ENCODE assay signal across 13 cellular contexts in genomic region chr1:7948950-7949349, GRCh38. TPM values are rescaled to one million over a fixed set of nuclear protein-coding genes. Genes with fewer than 3 reads are reported as not detected.
DNase-seq lines count a peak whose midpoint lies in the region; ATAC-seq and TF ChIP-seq lines count a peak whose summit lies in the region.
"Had no signal": no experiment of that assay in that cellular context is flagged by ENCODE, and none has a peak within 500 bp of the region (broad histone marks: within the 10 kb centered on the region; RNA-seq: fewer than 3 reads in every experiment).

No MANE protein-coding gene starts in this region.

- TF ChIP-seq CTCF in mammary epithelial cell (conservative IDR thresholded peaks at IDR 0.05 in 1 of 2, IDR thresholded peaks at IDR 0.05 in 1 of 2; ENCODE audit: extremely low read depth in 1 of 2, insufficient read depth in 1 of 2, low read depth in 1 of 2, low read length in 2 of 2) (no peak), osteoblast (IDR thresholded peaks at IDR 0.05; ENCODE audit: extremely low read depth, low read depth, low read length) (no peak)

- no peaks in the 10 kb centered on the region for H3K36me3 ChIP-seq in SJSA1
- H3K36me3 ChIP-seq in mammary epithelial cell (ENCODE audit: insufficient read depth, low read length), result no peaks in the 10 kb centered on the region
- no peaks in the 10 kb centered on the region for H3K36me3 ChIP-seq in osteoblast (ENCODE audit: insufficient read depth, low read length)
- no peaks in the 10 kb centered on the region for H3K36me3 ChIP-seq in H7 (replicated peaks; ENCODE audit: control insufficient read depth, insufficient read depth, low read length)
- H3K36me3 ChIP-seq: colonic mucosa, upper lobe of left lung had no signal

- H3K4me3 ChIP-seq in SJSA1 (no peak overlapping the region), mammary epithelial cell (replicated peaks in 1 of 3; ENCODE audit: insufficient read depth in 1 of 3, low read depth in 2 of 3, low read length in 3 of 3) (no peak overlapping the region), osteoblast (ENCODE audit: insufficient read depth, low read length) (no peak overlapping the region), H7 (ENCODE audit: insufficient read depth, low read depth, low read length) (no peak overlapping the region)
- H3K4me3 ChIP-seq: colonic mucosa, upper lobe of left lung had no signal

- H3K27me3 ChIP-seq in SJSA1 (replicated peaks), result no peaks in the 10 kb centered on the region
- no peaks in the 10 kb centered on the region for H3K27me3 ChIP-seq in mammary epithelial cell (ENCODE audit: insufficient read depth, low read length)
- no peaks in the 10 kb centered on the region for H3K27me3 ChIP-seq in osteoblast (ENCODE audit: insufficient read depth, low read length)
- no peaks in the 10 kb centered on the region for H3K27me3 ChIP-seq in H7 (ENCODE audit: control insufficient read depth, insufficient read depth, low read length)
- H3K27me3 ChIP-seq: colonic mucosa, upper lobe of left lung had no signal

- 31% methylated on average over 5 of the region's 5 CpGs for WGBS in mammary epithelial cell (ENCODE audit: low coverage, missing lambda C conversion rate)

- CTCF ChIA-PET in mammary epithelial cell (lab: Charles Lee; ENCODE audit: low non-redundant PET), result no interaction called here

- no peak overlapping the region for H3K4me2 ChIP-seq in mammary epithelial cell (ENCODE audit: insufficient read depth, low read depth, low read length)
- peak overlapping the region; percentile 33 for H3K4me2 ChIP-seq in osteoblast (ENCODE audit: insufficient read depth, low read length)

- peak; percentile 29 for DNase-seq in activated CD4-positive, CD25-positive, alpha-beta regulatory T cell treated with anti-CD3 and anti-CD28 coated beads, Interleukin-2, amount 50 U/mL, for 16 hours (ENCODE audit: low read depth, low spot score)
- DNase-seq in activated CD4-positive, CD25-positive, alpha-beta regulatory T cell (lab: John Stamatoyannopoulos, UW), result no peak
- DNase-seq in SJSA1 (ENCODE audit: low read depth in 1 of 2, low spot score in 2 of 2), result peak; percentile 49 to 60
- peak; percentile 85 for DNase-seq in mammary epithelial cell
- DNase-seq in osteoblast (ENCODE audit: insufficient read length, low spot score, missing footprints), result peak; percentile 94
- no peak for DNase-seq in H7
- no peak for DNase-seq in SHP77 (lab: John Stamatoyannopoulos, UW)
- DNase-seq: colonic mucosa, NCI-H1436 treated with DMSO at 0.1 percent for 48 hours, upper lobe of left lung had no signal

- H3K27ac ChIP-seq in SJSA1 (no peak overlapping the region), mammary epithelial cell (ENCODE audit: insufficient read depth, low read depth, low read length) (no peak overlapping the region), osteoblast (ENCODE audit: low read depth, low read length) (no peak overlapping the region)
- H3K27ac ChIP-seq: 22Rv1, colonic mucosa, upper lobe of left lung had no signal

- H3K9me3 ChIP-seq in SJSA1 (replicated peaks), result no peaks in the 10 kb centered on the region
- peaks cover 5% of the 10 kb centered on the region for H3K9me3 ChIP-seq in mammary epithelial cell (replicated peaks; ENCODE audit: insufficient read depth, low read length)
- no peaks in the 10 kb centered on the region for H3K9me3 ChIP-seq in osteoblast (ENCODE audit: low read depth, low read length)
- H3K9me3 ChIP-seq: colonic mucosa, upper lobe of left lung had no signal

- no peaks in the 10 kb centered on the region for H4K20me1 ChIP-seq in mammary epithelial cell (ENCODE audit: insufficient read depth, low read length)
- no peaks in the 10 kb centered on the region for H4K20me1 ChIP-seq in osteoblast (ENCODE audit: insufficient read depth, low read length)

- H3K79me2 ChIP-seq in mammary epithelial cell (ENCODE audit: insufficient read depth, low read length), result no peaks in the 10 kb centered on the region
- no peaks in the 10 kb centered on the region for H3K79me2 ChIP-seq in osteoblast (ENCODE audit: insufficient read depth, low read length)

- dilution Hi-C loops in mammary epithelial cell (cut with HindIII; ENCODE audit: low sequenced_read_pairs), result no loop called here

- in situ Hi-C loops in mammary epithelial cell (cut with MboI; ENCODE audit: low sequenced_read_pairs in 2 of 2), result no loop called here

- ATAC-seq in HG03280 (IDR thresholded peaks at IDR 0.05; ENCODE audit: unreplicated experiment), result no peak

- H3K9ac ChIP-seq in mammary epithelial cell (ENCODE audit: insufficient read depth, low read length), result no peak overlapping the region

- intact Hi-C loops in mammary epithelial cell (cut with micrococcal nuclease), result no loop called here

- H3K4me1 ChIP-seq in SJSA1 (replicated peaks), result peaks cover 17% of the 10 kb centered on the region
- H3K4me1 ChIP-seq in mammary epithelial cell (ENCODE audit: insufficient read depth, low read length), result peaks cover 12% of the 10 kb centered on the region
- H3K4me1 ChIP-seq in osteoblast (ENCODE audit: insufficient read depth, low read length), result peaks cover 15% of the 10 kb centered on the region
- H3K4me1 ChIP-seq: colonic mucosa, upper lobe of left lung had no signal

- H2AFZ ChIP-seq in mammary epithelial cell (ENCODE audit: low read depth, low read length) (no peak overlapping the region), osteoblast (ENCODE audit: low read length) (peak overlapping the region; percentile 4)

- BruUV-seq in mammary epithelial cell (replicated peaks; lab: Mats Ljungman, UMichigan), result no TSS peak

RNA-seq across cellular contexts. Expression of gene TNFRSF9, which starts 8.3 kb away (rescaled TPM):
- 3.4 and 5.6 TPM in 2 replicates for total RNA-seq in SJSA1 (2014; rRNA removed; shearing (Covaris generic))
- total RNA-seq in mammary epithelial cell (not detected), osteoblast (under 0.01 TPM in 2 replicates)
- polyA plus RNA-seq in mammary epithelial cell, result not detected
- not detected for polyA minus RNA-seq in mammary epithelial cell
- total RNA-seq in H7 (2014; rRNA removed; shearing (Covaris generic)), result not detected in 2 replicates
- total RNA-seq: SK-MEL-5 had no signal

RNA-seq across cellular contexts. Expression of gene PARK7, which starts 12.6 kb away (rescaled TPM):
- total RNA-seq in SJSA1 (2014; rRNA removed; shearing (Covaris generic)), result 436 and 479 TPM in 2 replicates
- total RNA-seq in mammary epithelial cell, result 100 to 1,000 TPM; 106 to 264 TPM
- polyA plus RNA-seq in mammary epithelial cell, result 361 TPM
- polyA minus RNA-seq in mammary epithelial cell, result 166 TPM
- 158 and 168 TPM in 2 replicates for total RNA-seq in osteoblast
- 298 and 323 TPM in 2 replicates for total RNA-seq in H7 (2014; rRNA removed; shearing (Covaris generic))

Comparison
In these comparisons a context has a peak if more than half of its experiments do, and no peak if none do; other contexts are left out.
1. DNase-seq: peak in activated CD4-positive, CD25-positive, alpha-beta regulatory T cell treated with anti-CD3 and anti-CD28 coated beads, Interleukin-2, amount 50 U/mL, for 16 hours (single experiment), SJSA1 (2 of 2), mammary epithelial cell (single experiment) and osteoblast (single experiment); none in activated CD4-positive, CD25-positive, alpha-beta regulatory T cell (0 of 4), H7 (single experiment) and SHP77 (0 of 2).